In the genomic region with DNA sequence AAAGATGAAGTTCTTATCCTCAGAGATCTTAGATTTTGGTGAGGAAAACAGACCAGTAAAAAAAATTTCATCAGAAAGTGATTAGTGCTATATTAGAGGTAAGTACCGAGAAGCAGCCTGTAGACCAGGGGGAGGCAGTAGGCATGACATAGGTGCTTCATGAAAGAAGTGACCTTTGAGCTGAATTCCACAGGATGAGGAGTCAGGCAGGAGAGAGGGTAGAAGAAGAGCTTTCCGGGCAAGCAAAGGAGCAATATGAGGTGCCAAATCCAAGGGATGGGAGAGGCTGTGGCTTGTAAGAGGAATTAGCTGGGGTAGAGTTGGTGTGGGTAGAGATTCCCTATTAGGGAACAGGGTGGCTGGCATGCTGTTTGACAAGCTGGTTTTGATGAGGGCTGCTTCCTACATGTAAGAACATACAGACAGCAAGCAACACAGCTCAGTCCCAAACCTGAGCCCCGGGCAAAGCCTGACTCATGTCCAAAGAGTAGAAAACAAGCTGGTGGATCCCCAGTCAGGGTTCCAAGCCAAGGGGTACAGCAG, we compare ENCODE assay signal across 1 cellular context.
TF ChIP-seq lines count a peak whose summit lies in the region.

No MANE protein-coding gene starts in this region.

TF ChIP-seq in GM23338, 12 proteins besides CTCF, POLR2A, EP300 and RAD21:
- TF ChIP-seq, protein P1, sequence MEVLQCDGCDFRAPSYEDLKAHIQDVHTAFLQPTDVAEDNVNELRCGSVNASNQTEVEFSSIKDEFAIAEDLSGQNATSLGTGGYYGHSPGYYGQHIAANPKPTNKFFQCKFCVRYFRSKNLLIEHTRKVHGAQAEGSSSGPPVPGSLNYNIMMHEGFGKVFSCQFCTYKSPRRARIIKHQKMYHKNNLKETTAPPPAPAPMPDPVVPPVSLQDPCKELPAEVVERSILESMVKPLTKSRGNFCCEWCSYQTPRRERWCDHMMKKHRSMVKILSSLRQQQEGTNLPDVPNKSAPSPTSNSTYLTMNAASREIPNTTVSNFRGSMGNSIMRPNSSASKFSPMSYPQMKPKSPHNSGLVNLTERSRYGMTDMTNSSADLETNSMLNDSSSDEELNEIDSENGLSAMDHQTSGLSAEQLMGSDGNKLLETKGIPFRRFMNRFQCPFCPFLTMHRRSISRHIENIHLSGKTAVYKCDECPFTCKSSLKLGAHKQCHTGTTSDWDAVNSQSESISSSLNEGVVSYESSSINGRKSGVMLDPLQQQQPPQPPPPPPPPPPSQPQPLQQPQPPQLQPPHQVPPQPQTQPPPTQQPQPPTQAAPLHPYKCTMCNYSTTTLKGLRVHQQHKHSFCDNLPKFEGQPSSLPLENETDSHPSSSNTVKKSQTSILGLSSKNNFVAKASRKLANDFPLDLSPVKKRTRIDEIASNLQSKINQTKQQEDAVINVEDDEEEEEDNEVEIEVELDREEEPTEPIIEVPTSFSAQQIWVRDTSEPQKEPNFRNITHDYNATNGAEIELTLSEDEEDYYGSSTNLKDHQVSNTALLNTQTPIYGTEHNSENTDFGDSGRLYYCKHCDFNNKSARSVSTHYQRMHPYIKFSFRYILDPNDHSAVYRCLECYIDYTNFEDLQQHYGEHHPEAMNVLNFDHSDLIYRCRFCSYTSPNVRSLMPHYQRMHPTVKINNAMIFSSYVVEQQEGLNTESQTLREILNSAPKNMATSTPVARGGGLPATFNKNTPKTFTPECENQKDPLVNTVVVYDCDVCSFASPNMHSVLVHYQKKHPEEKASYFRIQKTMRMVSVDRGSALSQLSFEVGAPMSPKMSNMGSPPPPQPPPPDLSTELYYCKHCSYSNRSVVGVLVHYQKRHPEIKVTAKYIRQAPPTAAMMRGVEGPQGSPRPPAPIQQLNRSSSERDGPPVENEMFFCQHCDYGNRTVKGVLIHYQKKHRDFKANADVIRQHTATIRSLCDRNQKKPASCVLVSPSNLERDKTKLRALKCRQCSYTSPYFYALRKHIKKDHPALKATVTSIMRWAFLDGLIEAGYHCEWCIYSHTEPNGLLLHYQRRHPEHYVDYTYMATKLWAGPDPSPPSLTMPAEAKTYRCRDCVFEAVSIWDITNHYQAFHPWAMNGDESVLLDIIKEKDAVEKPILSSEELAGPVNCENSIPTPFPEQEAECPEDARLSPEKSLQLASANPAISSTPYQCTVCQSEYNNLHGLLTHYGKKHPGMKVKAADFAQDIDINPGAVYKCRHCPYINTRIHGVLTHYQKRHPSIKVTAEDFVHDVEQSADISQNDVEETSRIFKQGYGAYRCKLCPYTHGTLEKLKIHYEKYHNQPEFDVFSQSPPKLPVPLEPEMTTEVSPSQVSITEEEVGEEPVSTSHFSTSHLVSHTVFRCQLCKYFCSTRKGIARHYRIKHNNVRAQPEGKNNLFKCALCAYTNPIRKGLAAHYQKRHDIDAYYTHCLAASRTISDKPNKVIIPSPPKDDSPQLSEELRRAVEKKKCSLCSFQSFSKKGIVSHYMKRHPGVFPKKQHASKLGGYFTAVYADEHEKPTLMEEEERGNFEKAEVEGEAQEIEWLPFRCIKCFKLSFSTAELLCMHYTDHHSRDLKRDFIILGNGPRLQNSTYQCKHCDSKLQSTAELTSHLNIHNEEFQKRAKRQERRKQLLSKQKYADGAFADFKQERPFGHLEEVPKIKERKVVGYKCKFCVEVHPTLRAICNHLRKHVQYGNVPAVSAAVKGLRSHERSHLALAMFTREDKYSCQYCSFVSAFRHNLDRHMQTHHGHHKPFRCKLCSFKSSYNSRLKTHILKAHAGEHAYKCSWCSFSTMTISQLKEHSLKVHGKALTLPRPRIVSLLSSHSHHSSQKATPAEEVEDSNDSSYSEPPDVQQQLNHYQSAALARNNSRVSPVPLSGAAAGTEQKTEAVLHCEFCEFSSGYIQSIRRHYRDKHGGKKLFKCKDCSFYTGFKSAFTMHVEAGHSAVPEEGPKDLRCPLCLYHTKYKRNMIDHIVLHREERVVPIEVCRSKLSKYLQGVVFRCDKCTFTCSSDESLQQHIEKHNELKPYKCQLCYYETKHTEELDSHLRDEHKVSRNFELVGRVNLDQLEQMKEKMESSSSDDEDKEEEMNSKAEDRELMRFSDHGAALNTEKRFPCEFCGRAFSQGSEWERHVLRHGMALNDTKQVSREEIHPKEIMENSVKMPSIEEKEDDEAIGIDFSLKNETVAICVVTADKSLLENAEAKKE (CRISPR knock-in tag; IDR thresholded peaks at IDR 0.05): no peak
- no peak for TF ChIP-seq ZNF331 (CRISPR knock-in tag; IDR thresholded peaks at IDR 0.05; ENCODE audit: low read depth)
- no peak for TF ChIP-seq ZNF114 (CRISPR knock-in tag; IDR thresholded peaks at IDR 0.05)
- TF ChIP-seq EZH2phosphoT487 (IDR thresholded peaks at IDR 0.05; ENCODE audit: unreplicated experiment): no peak
- TF ChIP-seq, protein P2, sequence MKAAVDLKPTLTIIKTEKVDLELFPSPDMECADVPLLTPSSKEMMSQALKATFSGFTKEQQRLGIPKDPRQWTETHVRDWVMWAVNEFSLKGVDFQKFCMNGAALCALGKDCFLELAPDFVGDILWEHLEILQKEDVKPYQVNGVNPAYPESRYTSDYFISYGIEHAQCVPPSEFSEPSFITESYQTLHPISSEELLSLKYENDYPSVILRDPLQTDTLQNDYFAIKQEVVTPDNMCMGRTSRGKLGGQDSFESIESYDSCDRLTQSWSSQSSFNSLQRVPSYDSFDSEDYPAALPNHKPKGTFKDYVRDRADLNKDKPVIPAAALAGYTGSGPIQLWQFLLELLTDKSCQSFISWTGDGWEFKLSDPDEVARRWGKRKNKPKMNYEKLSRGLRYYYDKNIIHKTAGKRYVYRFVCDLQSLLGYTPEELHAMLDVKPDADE (IDR thresholded peaks at IDR 0.05): no peak
- TF ChIP-seq JUNB (IDR thresholded peaks at IDR 0.05; ENCODE audit: unreplicated experiment): no peak
- no peak for TF ChIP-seq STAT1 (IDR thresholded peaks at IDR 0.05; ENCODE audit: unreplicated experiment)
- no peak for TF ChIP-seq CREB1 (CRISPR knock-in tag; IDR thresholded peaks at IDR 0.05; ENCODE audit: low read depth)
- TF ChIP-seq, protein P3, sequence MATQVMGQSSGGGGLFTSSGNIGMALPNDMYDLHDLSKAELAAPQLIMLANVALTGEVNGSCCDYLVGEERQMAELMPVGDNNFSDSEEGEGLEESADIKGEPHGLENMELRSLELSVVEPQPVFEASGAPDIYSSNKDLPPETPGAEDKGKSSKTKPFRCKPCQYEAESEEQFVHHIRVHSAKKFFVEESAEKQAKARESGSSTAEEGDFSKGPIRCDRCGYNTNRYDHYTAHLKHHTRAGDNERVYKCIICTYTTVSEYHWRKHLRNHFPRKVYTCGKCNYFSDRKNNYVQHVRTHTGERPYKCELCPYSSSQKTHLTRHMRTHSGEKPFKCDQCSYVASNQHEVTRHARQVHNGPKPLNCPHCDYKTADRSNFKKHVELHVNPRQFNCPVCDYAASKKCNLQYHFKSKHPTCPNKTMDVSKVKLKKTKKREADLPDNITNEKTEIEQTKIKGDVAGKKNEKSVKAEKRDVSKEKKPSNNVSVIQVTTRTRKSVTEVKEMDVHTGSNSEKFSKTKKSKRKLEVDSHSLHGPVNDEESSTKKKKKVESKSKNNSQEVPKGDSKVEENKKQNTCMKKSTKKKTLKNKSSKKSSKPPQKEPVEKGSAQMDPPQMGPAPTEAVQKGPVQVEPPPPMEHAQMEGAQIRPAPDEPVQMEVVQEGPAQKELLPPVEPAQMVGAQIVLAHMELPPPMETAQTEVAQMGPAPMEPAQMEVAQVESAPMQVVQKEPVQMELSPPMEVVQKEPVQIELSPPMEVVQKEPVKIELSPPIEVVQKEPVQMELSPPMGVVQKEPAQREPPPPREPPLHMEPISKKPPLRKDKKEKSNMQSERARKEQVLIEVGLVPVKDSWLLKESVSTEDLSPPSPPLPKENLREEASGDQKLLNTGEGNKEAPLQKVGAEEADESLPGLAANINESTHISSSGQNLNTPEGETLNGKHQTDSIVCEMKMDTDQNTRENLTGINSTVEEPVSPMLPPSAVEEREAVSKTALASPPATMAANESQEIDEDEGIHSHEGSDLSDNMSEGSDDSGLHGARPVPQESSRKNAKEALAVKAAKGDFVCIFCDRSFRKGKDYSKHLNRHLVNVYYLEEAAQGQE (IDR thresholded peaks at IDR 0.05; ENCODE audit: unreplicated experiment): no peak
- no peak for TF ChIP-seq EZH2 (IDR thresholded peaks at IDR 0.05; ENCODE audit: low read depth, unreplicated experiment)
- TF ChIP-seq NANOG (IDR thresholded peaks at IDR 0.05; ENCODE audit: borderline replicate concordance): no peak
- no peak for TF ChIP-seq POLR2AphosphoS5 (IDR thresholded peaks at IDR 0.05; ENCODE audit: low read depth)
